In genomic region chr13:62033932-62034331, GRCh38 we compare ENCODE assay signal across 21 cellular contexts.
"Had no signal": no experiment of that assay in that cellular context is flagged by ENCODE, and none has a peak within 500 bp of the region (broad histone marks: within the 10 kb centered on the region; RNA-seq: fewer than 3 reads in every experiment).

No MANE protein-coding gene starts in this region.

- H3K4me3 ChIP-seq: breast epithelium, esophagus muscularis mucosa, right atrium auricular region, smooth muscle cell, transverse colon had no signal

- H3K36me3 ChIP-seq: breast epithelium, esophagus muscularis mucosa, right atrium auricular region, transverse colon had no signal

- H3K27ac ChIP-seq: breast epithelium, esophagus muscularis mucosa, foreskin keratinocyte, parathyroid adenoma, right atrium auricular region, transverse colon, VCaP had no signal

- H3K79me2 ChIP-seq: parathyroid adenoma had no signal

- H3K4me2 ChIP-seq: smooth muscle cell had no signal

- H3K27me3 ChIP-seq: breast epithelium, esophagus muscularis mucosa, foreskin keratinocyte, right atrium auricular region, transverse colon had no signal

- H3K4me1 ChIP-seq: breast epithelium, foreskin keratinocyte, parathyroid adenoma, right atrium auricular region, transverse colon had no signal

- DNase-seq: activated CD4-positive, alpha-beta T cell treated with anti-CD3 and anti-CD28 coated beads for 4 hours; activated CD4-positive, alpha-beta T cell treated with anti-CD3 and anti-CD28 coated beads, Interleukin-2, amount 50 U/mL, for 4 hours; activated naive CD4-positive, alpha-beta T cell; activated T-cell treated with anti-CD3 and anti-CD28 coated beads for 4 hours; activated T-cell treated with anti-CD3 and anti-CD28 coated beads, Interleukin-2, amount 50 U/mL, for 72 hours; central memory CD4-positive, alpha-beta T cell; effector CD4-positive, alpha-beta T cell; foreskin keratinocyte; left cardiac atrium; left ventricle myocardium superior; naive B cell; stimulated activated CD4-positive, alpha-beta T cell treated with anti-CD3 and anti-CD28 coated beads, Interleukin-2, amount 100 ng/mL, for 24 hours; stimulated activated naive CD4-positive, alpha-beta T cell; T-helper 9 cell; transverse colon had no signal

- H3K9ac ChIP-seq: parathyroid adenoma had no signal

- H2AFZ ChIP-seq: parathyroid adenoma had no signal

- H3K9me3 ChIP-seq: breast epithelium, esophagus muscularis mucosa, right atrium auricular region, transverse colon had no signal
